ENCODE assay signal across 26 cellular contexts in genomic region chr4:57504139-57504538, GRCh38.
DNase-seq lines count a peak whose midpoint lies in the region.
"Had no signal": no experiment of that assay in that cellular context is flagged by ENCODE, and none has a peak within 500 bp of the region (broad histone marks: within the 10 kb centered on the region; RNA-seq: fewer than 3 reads in every experiment).

No MANE protein-coding gene starts in this region.

- H3K4me2 ChIP-seq in trophoblast cell (ENCODE audit: low read length): no peak overlapping the region

- H2AK5ac ChIP-seq in trophoblast cell (ENCODE audit: low read length): no peak overlapping the region

- H3K79me1 ChIP-seq in trophoblast cell (ENCODE audit: low read length): no peaks in the 10 kb centered on the region

- WGBS in trophoblast cell (ENCODE audit: extremely low coverage, insufficient coverage, insufficient read length): no CpG with 5 or more reads among the region's 3 CpGs

- no peaks in the 10 kb centered on the region for H3K9me3 ChIP-seq in trophoblast cell (ENCODE audit: insufficient read depth, low read depth, low read length)
- H3K9me3 ChIP-seq: BLaER1, Caco-2, right atrium auricular region, testis, vagina had no signal

- no peak overlapping the region for H3K9ac ChIP-seq in trophoblast cell (ENCODE audit: low read length)
- H3K9ac ChIP-seq: BLaER1, parathyroid adenoma had no signal

- no peaks in the 10 kb centered on the region for H3K79me2 ChIP-seq in trophoblast cell (ENCODE audit: control insufficient read depth, insufficient read depth, low read length, poor library complexity)
- H3K79me2 ChIP-seq: parathyroid adenoma had no signal

- no peak overlapping the region for H2AFZ ChIP-seq in trophoblast cell (ENCODE audit: insufficient read depth, low read length, poor library complexity)
- H2AFZ ChIP-seq: parathyroid adenoma had no signal

- H3K4me1 ChIP-seq in trophoblast cell (ENCODE audit: control insufficient read depth in 1 of 2, insufficient read depth in 2 of 2, low read length in 2 of 2): no peaks in the 10 kb centered on the region
- H3K4me1 ChIP-seq: Caco-2, parathyroid adenoma, right atrium auricular region, testis, vagina had no signal

- H3K14ac ChIP-seq in trophoblast cell (ENCODE audit: low read length): no peak overlapping the region

- H2BK120ac ChIP-seq in trophoblast cell (ENCODE audit: insufficient read depth, low read length, poor library complexity): no peak overlapping the region

- no peak overlapping the region for H3K23ac ChIP-seq in trophoblast cell (ENCODE audit: low read length)

- H4K91ac ChIP-seq in trophoblast cell (ENCODE audit: low read depth, low read length): no peak overlapping the region

- H3K27me3 ChIP-seq in trophoblast cell (ENCODE audit: insufficient read depth, low read length): no peaks in the 10 kb centered on the region
- H3K27me3 ChIP-seq: BLaER1, right atrium auricular region, testis, vagina had no signal

- peak overlapping the region; percentile 64 for H2BK12ac ChIP-seq in trophoblast cell (ENCODE audit: low read length)

- H2BK5ac ChIP-seq in trophoblast cell (ENCODE audit: low read depth, low read length, poor library complexity): no peak overlapping the region

- no peak overlapping the region for H3K27ac ChIP-seq in trophoblast cell (ENCODE audit: low read depth, low read length)
- H3K27ac ChIP-seq: BLaER1, parathyroid adenoma, right atrium auricular region, testis, vagina had no signal

- peak; percentile 11 for DNase-seq in NCI-H82 (lab: John Stamatoyannopoulos, UW)
- no peak for DNase-seq in NCI-H82 treated with DMSO at 0.1 percent for 48 hours (lab: John Stamatoyannopoulos, UW; ENCODE audit: unreplicated experiment)
- DNase-seq in NCI-H146 treated with DMSO at 0.1 percent for 48 hours (lab: John Stamatoyannopoulos, UW; ENCODE audit: unreplicated experiment): peak; percentile 27
- peak; percentile 8 for DNase-seq in NCI-H524 treated with DMSO at 0.1 percent for 48 hours (lab: John Stamatoyannopoulos, UW)
- no peak for DNase-seq in trophoblast cell
- DNase-seq in hippocampal formation (lab: John Stamatoyannopoulos, UW): no peak
- DNase-seq in GF-D8 (lab: John Stamatoyannopoulos, UW): no peak
- no peak for DNase-seq in NCI-H2196 (lab: John Stamatoyannopoulos, UW; ENCODE audit: unreplicated experiment)
- DNase-seq: activated CD4-positive, alpha-beta T cell treated with anti-CD3 and anti-CD28 coated beads, Interleukin-2, amount 50 U/mL, for 4 hours; activated naive CD8-positive, alpha-beta T cell treated with anti-CD3 and anti-CD28 coated beads, Interleukin-2, amount 10 ng/mL, durations not matched to agents 7 days and 5 days; Caco-2; IMR-90; islet precursor cell; midbrain; natural killer cell; NCI-H1694 treated with DMSO at 0.1 percent for 48 hours; NCI-H526 treated with DMSO at 0.1 percent for 48 hours; PC-3; stimulated activated CD4-positive, alpha-beta T cell treated with anti-CD3 and anti-CD28 coated beads, Interleukin-4, amount 100 ng/mL, for 24 hours; stimulated activated naive CD4-positive, alpha-beta T cell; T1000; testis had no signal

- H3K4ac ChIP-seq in trophoblast cell (ENCODE audit: low read depth, low read length): no peak overlapping the region

- no peak overlapping the region for H4K8ac ChIP-seq in trophoblast cell (ENCODE audit: low read depth, low read length)

- H3K18ac ChIP-seq in trophoblast cell (ENCODE audit: low read length): no peak overlapping the region

- no peak overlapping the region for H4K12ac ChIP-seq in trophoblast cell (ENCODE audit: low read depth, low read length)

- no peak overlapping the region for H3K4me3 ChIP-seq in trophoblast cell (ENCODE audit: low read depth, low read length)
- H3K4me3 ChIP-seq: BLaER1, right atrium auricular region, testis, vagina had no signal

- no peaks in the 10 kb centered on the region for H3K36me3 ChIP-seq in trophoblast cell (ENCODE audit: control insufficient read depth in 1 of 2, insufficient read depth in 2 of 2, low read length in 2 of 2)
- H3K36me3 ChIP-seq: BLaER1, right atrium auricular region, vagina had no signal

Comparison
In these comparisons a context has a peak if more than half of its experiments do, and no peak if none do; other contexts are left out.
1. DNase-seq: peak in NCI-H82 (single experiment), NCI-H146 treated with DMSO at 0.1 percent for 48 hours (single experiment) and NCI-H524 treated with DMSO at 0.1 percent for 48 hours (single experiment); none in NCI-H82 treated with DMSO at 0.1 percent for 48 hours (single experiment), trophoblast cell (0 of 2), hippocampal formation (0 of 2), GF-D8 (single experiment) and NCI-H2196 (single experiment).